In the genomic region with DNA sequence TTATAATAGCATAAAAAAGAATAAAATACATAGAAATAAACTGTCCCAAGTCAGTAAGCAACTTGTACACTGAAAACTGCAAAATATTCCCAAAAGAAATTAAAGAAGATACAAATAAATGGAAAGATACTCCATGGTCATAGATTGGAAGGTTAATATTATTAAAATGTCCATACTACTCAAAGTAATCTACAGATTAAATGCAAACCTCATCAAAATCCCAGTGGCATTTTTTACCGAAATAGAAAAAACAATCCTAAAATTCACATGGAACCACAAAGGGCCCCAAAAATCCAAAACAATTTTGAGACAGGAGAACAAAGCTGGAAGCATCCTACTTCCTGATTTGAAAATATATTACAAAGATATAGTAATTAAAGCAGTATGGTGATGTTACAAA, we compare ENCODE assay signal across 33 cellular contexts.
"Had no signal": no experiment of that assay in that cellular context is flagged by ENCODE, and none has a peak within 500 bp of the region (broad histone marks: within the 10 kb centered on the region; RNA-seq: fewer than 3 reads in every experiment).

No MANE protein-coding gene starts in this region.

- H3K9me3 ChIP-seq: adrenal gland, body of pancreas had no signal

- H3K36me3 ChIP-seq: adrenal gland, ascending aorta, brain microvascular endothelial cell, breast epithelium, cardiac muscle cell had no signal

- H3K27me3 ChIP-seq: adrenal gland, ascending aorta, body of pancreas, brain microvascular endothelial cell, breast epithelium, cardiac muscle cell had no signal

- H3K4me3 ChIP-seq: adrenal gland, ascending aorta, body of pancreas, breast epithelium, cardiac muscle cell had no signal

- FAIRE-seq: astrocyte, bronchial epithelial cell had no signal

- H3K27ac ChIP-seq: adrenal gland, ascending aorta, body of pancreas, brain microvascular endothelial cell, breast epithelium, cardiac muscle cell had no signal

- DNase-seq: activated effector memory CD4-positive, alpha-beta T cell treated with anti-CD3 and anti-CD28 coated beads, Interleukin-2, amount 50 U/mL, for 16 hours; activated effector memory CD4-positive, alpha-beta T cell treated with Interleukin-2 at 50 U/mL for 16 hours; activated gamma-delta T cell; activated gamma-delta T cell treated with Interleukin-2 at 50 U/mL for 16 hours; activated naive CD4-positive, alpha-beta T cell; activated naive CD4-positive, alpha-beta T cell treated with anti-CD3 and anti-CD28 coated beads for 36 hours; activated naive CD4-positive, alpha-beta T cell treated with anti-CD3 and anti-CD28 coated beads, Interleukin-2, amount 10 ng/mL, durations not matched to agents 7 days and 5 days; activated naive CD4-positive, alpha-beta T cell treated with anti-CD3 and anti-CD28 coated beads, Interleukin-2, amount 50 U/mL, for 16 hours; activated naive CD4-positive, alpha-beta T cell treated with Interleukin-2 at 50 U/mL for 16 hours; activated naive CD8-positive, alpha-beta T cell treated with anti-CD3 and anti-CD28 coated beads for 36 hours; activated naive CD8-positive, alpha-beta T cell treated with anti-CD3 and anti-CD28 coated beads, Interleukin-2, amount 10 ng/mL, durations not matched to agents 7 days and 5 days; activated naive CD8-positive, alpha-beta T cell treated with anti-CD3 and anti-CD28 coated beads, Interleukin-2, amount 50 U/mL, for 24 hours; activated T-cell treated with anti-CD3 and anti-CD28 coated beads, Interleukin-2, amount 50 U/mL, for 1 hour; activated T-cell treated with anti-CD3 and anti-CD28 coated beads, Interleukin-2, amount 50 U/mL, for 24 hours; activated T-cell treated with anti-CD3 and anti-CD28 coated beads, Interleukin-2, amount 50 U/mL, for 4 hours; activated T-cell treated with anti-CD3 and anti-CD28 coated beads, Interleukin-2, amount 50 U/mL, for 48 hours; activated T-cell treated with anti-CD3 and anti-CD28 coated beads, Interleukin-2, amount 50 U/mL, for 72 hours; adrenal gland; amygdala; anterior cingulate cortex; aorta; body of pancreas; brain microvascular endothelial cell; caudate nucleus; central memory CD4-positive, alpha-beta T cell; cerebellar nuclear complex had no signal

- H3K4me1 ChIP-seq: adrenal gland, ascending aorta, body of pancreas, breast epithelium had no signal

- ATAC-seq: activated naive CD4-positive, alpha-beta T cell treated with anti-CD3 and anti-CD28 coated beads, Interleukin-2, amount 50 U/mL, for 72 hours; activated naive CD8-positive, alpha-beta T cell treated with anti-CD3 and anti-CD28 coated beads, Interleukin-2, amount 50 U/mL, for 24 hours; activated T-cell treated with anti-CD3 and anti-CD28 coated beads, Interleukin-2, amount 50 U/mL, for 4 hours; activated T-cell treated with anti-CD3 and anti-CD28 coated beads, Interleukin-2, amount 50 U/mL, for 72 hours; activated T-helper 17 cell treated with anti-CD3 and anti-CD28 coated beads, Interleukin-2, amount 50 U/mL, for 72 hours; body of pancreas had no signal
